ENCODE assay signal across 10 cellular contexts in the genomic region with DNA sequence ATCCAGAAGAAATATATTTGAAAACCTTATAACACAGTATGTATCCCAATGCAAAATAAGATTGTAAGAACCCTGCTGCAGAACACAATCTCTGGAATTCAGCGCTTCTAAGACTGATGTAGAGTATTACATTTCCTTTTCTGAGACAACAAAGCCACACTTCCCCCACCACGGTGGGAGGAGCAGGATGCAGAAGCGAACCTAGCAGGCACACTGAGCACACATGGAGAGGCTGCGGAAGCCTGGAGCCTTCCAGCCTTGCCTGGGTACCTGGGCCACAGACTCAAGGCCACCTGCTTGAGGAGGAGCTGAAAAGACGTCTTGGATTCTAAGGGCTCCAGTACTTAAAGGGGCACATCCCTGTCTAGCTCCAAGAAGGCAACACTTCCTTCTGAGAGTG. TPM values are rescaled to one million over a fixed set of nuclear protein-coding genes. Genes with fewer than 3 reads are reported as not detected.
DNase-seq lines count a peak whose midpoint lies in the region; ATAC-seq and TF ChIP-seq lines count a peak whose summit lies in the region.
"Had no signal": no experiment of that assay in that cellular context is flagged by ENCODE, and none has a peak within 500 bp of the region (broad histone marks: within the 10 kb centered on the region; RNA-seq: fewer than 3 reads in every experiment).

No MANE protein-coding gene starts in this region.

- TF ChIP-seq CTCF in mesothelial cell of epicardium (IDR thresholded peaks at IDR 0.05; ENCODE audit: unreplicated experiment): no peak

- peak overlapping the region; percentile 85 for H3K27ac Mint-ChIP-seq in dendritic cell treated with granulocyte-macrophage colony-stimulating factor and Interleukin-4, amounts not matched to agents 40 ng/mL and 50 ng/mL, for 4 days
- peak overlapping the region; percentile 63 for H3K27ac Mint-ChIP-seq in mesothelial cell of epicardium

- H3K4me3 Mint-ChIP-seq in dendritic cell treated with granulocyte-macrophage colony-stimulating factor and Interleukin-4, amounts not matched to agents 40 ng/mL and 50 ng/mL, for 4 days: peak overlapping the region; percentile 28
- H3K4me3 Mint-ChIP-seq in mesothelial cell of epicardium: no peak overlapping the region

- ATAC-seq in HG03025 (IDR thresholded peaks at IDR 0.05; ENCODE audit: low FRiP score, unreplicated experiment) (no peak), HG02938 (IDR thresholded peaks at IDR 0.05; ENCODE audit: unreplicated experiment) (no peak)

- peaks cover 33% of the 10 kb centered on the region for H3K4me1 Mint-ChIP-seq in dendritic cell treated with granulocyte-macrophage colony-stimulating factor and Interleukin-4, amounts not matched to agents 40 ng/mL and 50 ng/mL, for 4 days (ENCODE audit: low read depth)
- H3K4me1 Mint-ChIP-seq in mesothelial cell of epicardium: peaks cover 22% of the 10 kb centered on the region

- H3K9me3 Mint-ChIP-seq in dendritic cell treated with granulocyte-macrophage colony-stimulating factor and Interleukin-4, amounts not matched to agents 40 ng/mL and 50 ng/mL, for 4 days: no peaks in the 10 kb centered on the region
- no peaks in the 10 kb centered on the region for H3K9me3 Mint-ChIP-seq in mesothelial cell of epicardium

- DNase-seq in A172 (ENCODE audit: low spot score) (peak; percentile 18), Kasumi-1 (lab: John Stamatoyannopoulos, UW) (peak; percentile 80 to 82), mesothelial cell of epicardium (ENCODE audit: low spot score in 2 of 2, unreplicated experiment in 2 of 2) (no peak), NCI-H146 (lab: John Stamatoyannopoulos, UW) (no peak), HPDE6-E6E7 (ENCODE audit: extremely low spot score) (no peak)
- DNase-seq: Caco-2, NCI-H510A had no signal

- intact Hi-C loops in dendritic cell treated with granulocyte-macrophage colony-stimulating factor and Interleukin-4, amounts not matched to agents 40 ng/mL and 50 ng/mL, for 4 days (cut with micrococcal nuclease): no loop called here

- H3K36me3 Mint-ChIP-seq in dendritic cell treated with granulocyte-macrophage colony-stimulating factor and Interleukin-4, amounts not matched to agents 40 ng/mL and 50 ng/mL, for 4 days (ENCODE audit: low read depth): peaks cover 80% of the 10 kb centered on the region
- peaks cover 18% of the 10 kb centered on the region for H3K36me3 Mint-ChIP-seq in mesothelial cell of epicardium

- no peaks in the 10 kb centered on the region for H3K27me3 Mint-ChIP-seq in dendritic cell treated with granulocyte-macrophage colony-stimulating factor and Interleukin-4, amounts not matched to agents 40 ng/mL and 50 ng/mL, for 4 days
- no peaks in the 10 kb centered on the region for H3K27me3 Mint-ChIP-seq in mesothelial cell of epicardium (ENCODE audit: low read depth)

RNA-seq across cellular contexts. Expression of a gene that starts 46.4 kb away (rescaled TPM):
- 17.6 and 21.9 TPM in 2 replicates for total RNA-seq in A172 (2014; rRNA removed; shearing (Covaris generic))
- 16.6 to 18.6 TPM (median 18.0 TPM) in 3 replicates for total RNA-seq in mesothelial cell of epicardium

RNA-seq across cellular contexts. Expression of a gene that starts 49.7 kb away (rescaled TPM):
- 30.2 and 30.3 TPM in 2 replicates for total RNA-seq in A172 (2014; rRNA removed; shearing (Covaris generic))
- total RNA-seq in mesothelial cell of epicardium: 41.3 to 42.7 TPM (median 42.6 TPM) in 3 replicates

RNA-seq across cellular contexts. Expression of a gene that starts 52.7 kb away (rescaled TPM):
- total RNA-seq in A172 (2014; rRNA removed; shearing (Covaris generic)): 131 and 155 TPM in 2 replicates
- 25.1 to 28.1 TPM (median 27.6 TPM) in 3 replicates for total RNA-seq in mesothelial cell of epicardium

Comparison
In these comparisons a context has a peak if more than half of its experiments do, and no peak if none do; other contexts are left out.
1. DNase-seq: peak in A172 (single experiment) and Kasumi-1 (2 of 2); none in mesothelial cell of epicardium (0 of 2), NCI-H146 (single experiment) and HPDE6-E6E7 (single experiment).